8 cellular contexts compared by ENCODE assay signal in the genomic region with DNA sequence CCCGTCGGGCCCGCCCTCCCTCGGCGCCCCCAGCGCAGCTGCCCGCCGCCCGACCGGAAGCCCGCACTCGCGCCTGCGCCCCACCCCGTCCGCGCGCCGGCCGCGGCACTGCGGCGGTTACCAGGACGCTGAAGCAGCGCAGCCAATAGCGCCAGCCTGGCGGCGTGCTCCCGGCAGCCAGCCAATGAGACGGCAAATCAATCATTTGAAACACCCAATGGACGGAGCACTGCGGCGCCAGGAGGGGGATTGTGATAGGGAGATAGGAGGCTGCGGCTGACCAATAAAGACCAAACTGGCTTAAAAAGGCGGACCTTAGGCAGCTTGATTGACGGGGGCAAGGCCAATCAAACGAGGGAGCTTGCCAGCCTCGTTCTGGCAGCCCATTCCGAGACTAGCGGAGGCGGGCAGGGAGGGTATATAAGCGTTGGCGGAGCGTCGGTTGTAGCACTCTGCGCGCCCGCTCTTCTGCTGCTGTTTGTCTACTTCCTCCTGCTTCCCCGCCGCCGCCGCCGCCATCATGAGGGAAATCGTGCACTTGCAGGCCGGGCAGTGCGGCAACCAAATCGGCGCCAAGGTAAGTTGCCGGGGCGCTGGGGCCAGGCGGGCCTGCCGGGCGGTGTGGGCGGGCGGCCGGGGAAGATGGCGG. TPM values are rescaled to one million over a fixed set of nuclear protein-coding genes. Genes with fewer than 3 reads are reported as not detected.
A peak's percentile ranks its signal among the peaks of the same experiment; 100 is the strongest.
DNase-seq lines count a peak whose midpoint lies in the region; ATAC-seq and TF ChIP-seq lines count a peak whose summit lies in the region.

A gene (plus strand): TSS at position 447 of the 649 bp plus-strand sequence. CDS start 74 bp downstream, at position 521.

- peak; percentile 71 for ATAC-seq in GM18508 (IDR thresholded peaks at IDR 0.05; ENCODE audit: insufficient read depth, unreplicated experiment)
- ATAC-seq in HG03025 (IDR thresholded peaks at IDR 0.05; ENCODE audit: low FRiP score, unreplicated experiment) = peak; percentile 70

- under 1% methylated on average over 47 of the region's 67 CpGs for WGBS in hepatocyte (ENCODE audit: low lambda C conversion rate, missing lambda C conversion rate)

- H3K27ac ChIP-seq in hepatocyte = peak within 1 kb of the TSS; percentile 94

- H3K27me3 ChIP-seq in hepatocyte = no peaks in the 10 kb centered on the region

- DNase-seq in NCI-H2081 (lab: John Stamatoyannopoulos, UW) (peak; percentile 99 to 100), T1000 (lab: John Stamatoyannopoulos, UW) (peak; percentile 99), astrocyte of the hippocampus (ENCODE audit: low read depth, low spot score) (peak; percentile 100), hepatocyte (ENCODE audit: low spot score) (peak; percentile 99), renal cortical epithelial cell (ENCODE audit: low read depth) (peak; percentile 99), cortex of kidney (lab: John Stamatoyannopoulos, UW) (no peak)

- peaks cover 31% of the 10 kb centered on the region for H3K4me1 ChIP-seq in hepatocyte (ENCODE audit: insufficient read depth)

- H2AFZ ChIP-seq in hepatocyte = peak within 1 kb of the TSS; percentile 33

- H3K9me3 ChIP-seq in hepatocyte (ENCODE audit: low read depth) = no peaks in the 10 kb centered on the region

- no peaks in the 10 kb centered on the region for H3K9me2 ChIP-seq in hepatocyte (replicated peaks; ENCODE audit: insufficient read depth)

- no peak for TF ChIP-seq CTCF in hepatocyte (IDR thresholded peaks at IDR 0.05; ENCODE audit: poor library complexity)

- H3K4me2 ChIP-seq in hepatocyte = peak within 1 kb of the TSS; percentile 94

- H3K79me2 ChIP-seq in hepatocyte = peaks cover 61% of the 10 kb centered on the region

- peaks cover 24% of the 10 kb centered on the region for H4K20me1 ChIP-seq in hepatocyte (ENCODE audit: insufficient read depth, poor library complexity, severe bottlenecking)

- no peaks in the 10 kb centered on the region for H3K36me3 ChIP-seq in hepatocyte (replicated peaks; ENCODE audit: insufficient read depth, low read depth)

- H3K4me3 ChIP-seq in hepatocyte = peak within 1 kb of the TSS; percentile 98

RNA-seq across cellular contexts. Expression of the gene that starts here (rescaled TPM):
- total RNA-seq in hepatocyte = 309 and 313 TPM in 2 replicates
- polyA plus RNA-seq in hepatocyte = 388 and 446 TPM in 2 replicates
- 153 and 288 TPM in 2 replicates for total RNA-seq in renal cortical epithelial cell
